Comparison of ENCODE assay signal across 20 cellular contexts in genomic region chr12:19873146-19873545, GRCh38.
"Had no signal": no experiment of that assay in that cellular context is flagged by ENCODE, and none has a peak within 500 bp of the region (broad histone marks: within the 10 kb centered on the region; RNA-seq: fewer than 3 reads in every experiment).

No MANE protein-coding gene starts in this region.

- DNase-seq: effector CD4-positive, alpha-beta T cell; endodermal cell; erythroblast; heart left ventricle; hippocampal formation; left colon; mammary epithelial cell; mucosa of descending colon; naive thymus-derived CD8-positive, alpha-beta T cell; psoas muscle; retina; small intestine; stimulated activated CD4-positive, alpha-beta T cell treated with anti-CD3 and anti-CD28 coated beads, Interleukin-12 subunit alpha, Interleukin-12 subunit beta, amount 100 ng/mL, for 4 hours; stimulated activated naive CD4-positive, alpha-beta T cell; stomach; substantia nigra; transverse colon had no signal

- H3K27me3 ChIP-seq: heart left ventricle, neutrophil, stomach, transverse colon had no signal

- H3K4me1 ChIP-seq: heart left ventricle, psoas muscle, stomach had no signal

- H3K4me3 ChIP-seq: coronary artery, heart left ventricle, mucosa of descending colon, psoas muscle, stomach, thoracic aorta, transverse colon had no signal

- H3K9me3 ChIP-seq: mucosa of descending colon, neutrophil, psoas muscle, stomach, thoracic aorta, transverse colon had no signal

- H3K36me3 ChIP-seq: heart left ventricle, neutrophil, stomach, thoracic aorta, transverse colon had no signal

- H3K27ac ChIP-seq: coronary artery, heart left ventricle, neutrophil, psoas muscle, stomach, thoracic aorta, transverse colon had no signal
